Comparison of ENCODE assay signal across 8 cellular contexts in the genomic region with DNA sequence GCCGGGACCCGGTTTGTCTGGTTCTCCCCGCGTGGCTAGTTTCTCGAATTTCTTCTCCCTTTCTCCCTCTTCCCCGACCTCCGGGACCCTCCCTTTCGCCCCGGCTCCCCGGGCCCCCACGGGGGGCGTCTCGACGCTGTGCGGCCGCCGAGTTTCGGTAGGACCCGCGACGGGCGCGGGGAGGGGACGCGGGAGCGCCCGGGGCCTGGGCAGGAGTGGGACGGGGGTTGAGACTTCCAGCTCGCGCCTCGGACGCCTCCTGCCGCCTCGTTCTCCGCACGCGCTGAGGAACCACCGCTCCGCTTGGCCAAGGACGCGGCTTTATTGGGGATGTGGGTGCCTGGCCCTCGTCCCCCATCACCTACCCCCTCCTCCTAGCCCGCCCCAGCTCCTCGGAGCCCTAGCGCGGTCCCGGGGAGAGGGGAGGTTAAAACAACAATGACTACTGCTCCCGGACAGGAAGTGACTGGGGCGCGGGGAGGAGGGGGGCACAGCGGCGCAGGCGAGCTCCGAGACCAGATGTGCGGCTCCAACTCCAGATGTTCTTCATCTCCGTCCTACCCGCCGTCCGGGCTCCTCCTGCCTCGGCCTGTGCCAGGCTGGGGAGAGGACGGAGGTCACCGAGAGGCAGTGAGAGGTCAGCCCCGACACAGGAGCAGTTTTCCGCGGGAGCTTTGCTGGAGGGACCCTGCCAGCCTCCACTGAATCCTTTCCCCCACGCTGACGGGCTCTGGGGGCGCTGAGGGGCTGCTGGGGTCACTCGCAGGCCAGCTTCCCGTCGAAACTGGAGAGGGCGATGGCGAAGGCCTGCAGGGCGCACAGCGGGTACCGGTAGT. TPM values are rescaled to one million over a fixed set of nuclear protein-coding genes. Genes with fewer than 3 reads are reported as not detected.
DNase-seq lines count a peak whose midpoint lies in the region; ATAC-seq, FAIRE-seq and TF ChIP-seq lines count a peak whose summit lies in the region.

No MANE protein-coding gene starts in this region.

- H3K9me3 ChIP-seq in heart right ventricle: no peaks in the 10 kb centered on the region

- DNase-seq in DMS53 (lab: John Stamatoyannopoulos, UW) (peak; percentile 82), DMS53 treated with DMSO at 0.1 percent for 48 hours (lab: John Stamatoyannopoulos, UW; ENCODE audit: unreplicated experiment) (no peak), RCC 7860 (ENCODE audit: low spot score) (peak; percentile 20), heart right ventricle (peak; percentile 80 to 82), retinal pigment epithelial cell (ENCODE audit: low read depth) (no peak), NCI-H774 (lab: John Stamatoyannopoulos, UW) (no peak), DMS114 treated with DMSO at 0.1 percent for 48 hours (lab: John Stamatoyannopoulos, UW; ENCODE audit: unreplicated experiment) (no peak)
- peak; percentile 66 for DNase-seq in activated naive CD8-positive, alpha-beta T cell treated with anti-CD3 and anti-CD28 coated beads, Interleukin-2, amount 50 U/mL, for 24 hours

- peaks cover 11% of the 10 kb centered on the region for H3K4me1 Mint-ChIP-seq in activated naive CD8-positive, alpha-beta T cell treated with anti-CD3 and anti-CD28 coated beads, Interleukin-2, amount 50 U/mL, for 24 hours

- H3K4me3 ChIP-seq in heart right ventricle (peak overlapping the region; percentile 39 to 95 (median 81)), retinal pigment epithelial cell (ENCODE audit: low read length) (peak overlapping the region; percentile 43)

- ATAC-seq in activated naive CD8-positive, alpha-beta T cell treated with anti-CD3 and anti-CD28 coated beads, Interleukin-2, amount 50 U/mL, for 24 hours: peak; percentile 26
- ATAC-seq in heart right ventricle: peak; percentile 46 to 75 (median 56)

- peaks cover 19% of the 10 kb centered on the region for H3K27me3 Mint-ChIP-seq in activated naive CD8-positive, alpha-beta T cell treated with anti-CD3 and anti-CD28 coated beads, Interleukin-2, amount 50 U/mL, for 24 hours

- H3K36me3 ChIP-seq in heart right ventricle: no peaks in the 10 kb centered on the region

- TF ChIP-seq CTCF in heart right ventricle (IDR thresholded peaks at IDR 0.05) (peak in 1 of 9 donors; percentile 16), retinal pigment epithelial cell (conservative IDR thresholded peaks at IDR 0.05; ENCODE audit: low read depth, low read length) (no peak)

- FAIRE-seq in RCC 7860 (lab: Jason Lieb, UNC): no peak

- peaks cover 12 to 63% (median 40%) of the 10 kb centered on the region in 9 donors for H3K4me1 ChIP-seq in heart right ventricle

- H3K27ac Mint-ChIP-seq in activated naive CD8-positive, alpha-beta T cell treated with anti-CD3 and anti-CD28 coated beads, Interleukin-2, amount 50 U/mL, for 24 hours: peak overlapping the region; percentile 77

- intact Hi-C loops in heart right ventricle (cut with DNase I): loop anchor here in 1 of 10 donors (2.0 kb wide), 1 partner anchor 29 kb away; the partner anchor contains the start of gene RPL10A

- H3K27ac ChIP-seq in heart right ventricle: peak overlapping the region; percentile 72 to 98 (median 95)

- peaks cover 0 to 88% (median 6%) of the 10 kb centered on the region in 7 donors for H3K27me3 ChIP-seq in heart right ventricle

- H3K4me3 Mint-ChIP-seq in activated naive CD8-positive, alpha-beta T cell treated with anti-CD3 and anti-CD28 coated beads, Interleukin-2, amount 50 U/mL, for 24 hours: peak overlapping the region; percentile 77

- H3K9me3 Mint-ChIP-seq in activated naive CD8-positive, alpha-beta T cell treated with anti-CD3 and anti-CD28 coated beads, Interleukin-2, amount 50 U/mL, for 24 hours: no peaks in the 10 kb centered on the region

- H3K36me3 Mint-ChIP-seq in activated naive CD8-positive, alpha-beta T cell treated with anti-CD3 and anti-CD28 coated beads, Interleukin-2, amount 50 U/mL, for 24 hours (ENCODE audit: low read depth): no peaks in the 10 kb centered on the region

- WGBS in heart right ventricle, 2 donors: 5 to 7% methylated on average over 70 to 76 of the region's 76 CpGs

RNA-seq across cellular contexts. Expression of gene TEAD3, which starts 0.9 kb away (rescaled TPM):
- 10 to 100 TPM; 27.9 to 54.4 (median 35.5) TPM for total RNA-seq in heart right ventricle
- polyA plus RNA-seq in heart right ventricle: 10 to 100 TPM; 28.3 to 29.1 TPM

RNA-seq across cellular contexts. Expression of gene TULP1, which starts 14.9 kb away (rescaled TPM):
- total RNA-seq in heart right ventricle: not detected
- polyA plus RNA-seq in heart right ventricle: under 1 TPM; 0.03 to 0.15 TPM

RNA-seq across cellular contexts. Expression of gene RPL10A, which starts 29.6 kb away (rescaled TPM):
- 100 to 1,000 TPM; 476 to 650 (median 529) TPM for total RNA-seq in heart right ventricle
- 1,000 to 10,000 TPM in 1 of 2 donors, 100 to 1,000 TPM in 1; 231 to 1,620 TPM for polyA plus RNA-seq in heart right ventricle

RNA-seq across cellular contexts. Expression of gene FANCE, which starts 45.7 kb away (rescaled TPM):
- total RNA-seq in heart right ventricle: 1 to 10 TPM; 1.5 to 5.3 (median 3.0) TPM
- 1 to 10 TPM; 1.8 to 2.4 TPM for polyA plus RNA-seq in heart right ventricle

Comparison
In these comparisons a context has a peak if more than half of its experiments do, and no peak if none do; other contexts are left out.
1. DNase-seq: peak in DMS53 (single experiment), RCC 7860 (single experiment), activated naive CD8-positive, alpha-beta T cell treated with anti-CD3 and anti-CD28 coated beads, Interleukin-2, amount 50 U/mL, for 24 hours (single experiment) and heart right ventricle (2 of 2); none in DMS53 treated with DMSO at 0.1 percent for 48 hours (single experiment), retinal pigment epithelial cell (single experiment), NCI-H774 (single experiment) and DMS114 treated with DMSO at 0.1 percent for 48 hours (single experiment).